In genomic region chr15:70783041-70783440, GRCh38 we compare ENCODE assay signal across 21 cellular contexts. TPM values are rescaled to one million over a fixed set of nuclear protein-coding genes. Genes with fewer than 3 reads are reported as not detected.
DNase-seq lines count a peak whose midpoint lies in the region; ATAC-seq and TF ChIP-seq lines count a peak whose summit lies in the region.
"Had no signal": no experiment of that assay in that cellular context is flagged by ENCODE, and none has a peak within 500 bp of the region (broad histone marks: within the 10 kb centered on the region; RNA-seq: fewer than 3 reads in every experiment).

No MANE protein-coding gene starts in this region.

- intact Hi-C loops in Panc1 (cut with micrococcal nuclease; ENCODE audit: unreplicated experiment) (no loop called here), left colon (cut with DNase I, micrococcal nuclease) (no loop called here)

- H3K36me3 Mint-ChIP-seq in activated T-cell treated with anti-CD3 and anti-CD28 coated beads, Interleukin-2, amount 50 U/mL, for 4 hours (ENCODE audit: insufficient read depth), result no peaks in the 10 kb centered on the region
- H3K36me3 Mint-ChIP-seq: CD4-positive, alpha-beta memory T cell; T-cell had no signal

- H3K9me2 ChIP-seq in SK-N-SH, result no peaks in the 10 kb centered on the region

- H3K4me3 Mint-ChIP-seq in activated T-cell treated with anti-CD3 and anti-CD28 coated beads, Interleukin-2, amount 50 U/mL, for 4 hours, result no peak overlapping the region
- H3K4me3 Mint-ChIP-seq: CD4-positive, alpha-beta memory T cell; T-cell had no signal

- no peaks in the 10 kb centered on the region for H3K9me3 ChIP-seq in SK-N-SH
- H3K9me3 ChIP-seq in Panc1 (ENCODE audit: control insufficient read depth, insufficient read depth, low read depth, low read length), result no peaks in the 10 kb centered on the region
- H3K9me3 ChIP-seq: BLaER1 treated with 17β-estradiol and CSF1 and Interleukin-3, amounts not matched to agents 10 nM and 100 nM had no signal

- no TSS peak for BruUV-seq in Panc1 (replicated peaks; lab: Mats Ljungman, UMichigan)

- H3F3A ChIP-seq in SK-N-SH (replicated peaks; ENCODE audit: insufficient read depth), result peaks cover 29% of the 10 kb centered on the region

- ATAC-seq in SK-N-SH treated with all-trans-retinoic acid at 6 μM for 48 hours (no peak), Panc1 (no peak), left colon (peak; percentile 76), HG02885 (IDR thresholded peaks at IDR 0.05; ENCODE audit: poor library complexity, unreplicated experiment) (no peak)
- ATAC-seq in activated T-cell treated with anti-CD3 and anti-CD28 coated beads, Interleukin-2, amount 50 U/mL, for 4 hours, result no peak
- ATAC-seq: T-cell had no signal

- in situ Hi-C loops in Panc1 (cut with HindIII; ENCODE audit: low pct_unique_long_range_greater_than_20kb, low sequenced_read_pairs), result no loop called here

- H3K4me3 ChIP-seq in SK-N-SH (ENCODE audit: low read depth in 2 of 2, low read length in 1 of 2) (no peak overlapping the region), Panc1 (ENCODE audit: low read depth in 2 of 2, low read length in 2 of 2) (0 out of 4 replicates have a peak overlapping the region, but pooled peaks of 1 of the 2 experiments have one; percentile 9)
- H3K4me3 ChIP-seq: BLaER1 treated with 17β-estradiol and CSF1 and Interleukin-3, amounts not matched to agents 10 nM and 100 nM had no signal

- TF ChIP-seq CTCF in SK-N-SH (IDR thresholded peaks at IDR 0.05), result no peak
- no peak for TF ChIP-seq CTCF in Panc1 (IDR thresholded peaks at IDR 0.05)

- no peaks in the 10 kb centered on the region for H4K20me1 ChIP-seq in SK-N-SH (ENCODE audit: insufficient read depth)
- H4K20me1 ChIP-seq: BLaER1 treated with 17β-estradiol and CSF1 and Interleukin-3, amounts not matched to agents 10 nM and 100 nM had no signal

- TF ChIP-seq EP300 in SK-N-SH (IDR thresholded peaks at IDR 0.05; ENCODE audit: borderline replicate concordance in 1 of 2, low read depth in 1 of 2, low read length in 1 of 2), result no peak

- DNase-seq in SK-N-SH, result no peak
- no peak for DNase-seq in Panc1 (ENCODE audit: low read depth, low spot score)
- peak in 1 of 2 donors; percentile 35 for DNase-seq in left colon
- no peak for DNase-seq in midbrain (lab: John Stamatoyannopoulos, UW)
- DNase-seq in activated T-cell treated with anti-CD3 and anti-CD28 coated beads, Interleukin-2, amount 50 U/mL, for 4 hours, result no peak
- DNase-seq in GM03348 (ENCODE audit: low spot score), result no peak
- DNase-seq: CD4-positive, alpha-beta memory T cell; DMS153; NCI-H1092 treated with DMSO at 0.1 percent for 48 hours; NCI-H1436 treated with DMSO at 0.1 percent for 48 hours; NCI-H2029; NCI-H345; NCI-H524; SIG-M5; T-cell had no signal

- H3K4me1 ChIP-seq in SK-N-SH (ENCODE audit: control insufficient read depth in 1 of 2, insufficient read depth in 2 of 2, low read depth in 1 of 2, low read length in 1 of 2), result peaks cover 0 to 17% of the 10 kb centered on the region in 2 experiments; a peak in 3 of 4 replicates
- H3K4me1 ChIP-seq in Panc1 (ENCODE audit: control insufficient read depth, insufficient read depth, low read length), result peaks cover 50% of the 10 kb centered on the region

- 61% methylated on average over 3 of the region's 3 CpGs for WGBS in SK-N-SH (ENCODE audit: low lambda C conversion rate)

- POLR2A ChIA-PET in SK-N-SH (lab: Yijun Ruan, JAX) (no interaction called here), Panc1 (lab: Charles Lee) (interaction anchor here (1.2 kb wide), 1 partner anchor 20 kb away, joined by 3 read pairs; the partner anchor contains the start of gene UACA)

- H3K27me3 ChIP-seq in SK-N-SH (ENCODE audit: insufficient read depth), result no peaks in the 10 kb centered on the region
- H3K27me3 ChIP-seq in Panc1 (ENCODE audit: control insufficient read depth, insufficient read depth, low read length), result no peaks in the 10 kb centered on the region
- H3K27me3 ChIP-seq: BLaER1 treated with 17β-estradiol and CSF1 and Interleukin-3, amounts not matched to agents 10 nM and 100 nM had no signal

- peak overlapping the region; percentile 46; the same call in 1 of the 2 replicates for H3K4me2 ChIP-seq in SK-N-SH
- H3K4me2 ChIP-seq: BLaER1 treated with 17β-estradiol and CSF1 and Interleukin-3, amounts not matched to agents 10 nM and 100 nM; KMS-11 had no signal

- CTCF ChIA-PET in SK-N-SH (lab: Yijun Ruan, JAX), result no interaction called here
- CTCF ChIA-PET in Panc1 (lab: Charles Lee), result no interaction called here

- H3K79me2 ChIP-seq in SK-N-SH (ENCODE audit: insufficient read depth), result no peaks in the 10 kb centered on the region

- H3K36me3 ChIP-seq in SK-N-SH (replicated peaks in 1 of 2; ENCODE audit: control insufficient read depth in 1 of 2, insufficient read depth in 2 of 2, low read length in 1 of 2) (no peaks in the 10 kb centered on the region), Panc1 (ENCODE audit: control insufficient read depth, insufficient read depth, low read length) (no peaks in the 10 kb centered on the region)
- H3K36me3 ChIP-seq: BLaER1 treated with 17β-estradiol and CSF1 and Interleukin-3, amounts not matched to agents 10 nM and 100 nM had no signal

- H3K9me3 Mint-ChIP-seq in activated T-cell treated with anti-CD3 and anti-CD28 coated beads, Interleukin-2, amount 50 U/mL, for 4 hours, result no peaks in the 10 kb centered on the region
- H3K9me3 Mint-ChIP-seq: CD4-positive, alpha-beta memory T cell; T-cell had no signal

- TF ChIP-seq RAD21 in SK-N-SH (IDR thresholded peaks at IDR 0.05; ENCODE audit: low read length), result no peak

- peak overlapping the region in 1 of 2 experiments; percentile 51; a peak in 2 of 4 replicates for H3K27ac ChIP-seq in SK-N-SH (ENCODE audit: low read depth in 2 of 2, low read length in 1 of 2)
- H3K27ac ChIP-seq in Panc1 (ENCODE audit: low read length), result peak overlapping the region; percentile 84
- H3K27ac ChIP-seq: 22Rv1; BLaER1 treated with 17β-estradiol and CSF1 and Interleukin-3, amounts not matched to agents 10 nM and 100 nM; KMS-11 had no signal

- H2AFZ ChIP-seq in SK-N-SH (ENCODE audit: low read depth), result no peak overlapping the region

- peaks cover 12% of the 10 kb centered on the region for H3K27me3 Mint-ChIP-seq in activated T-cell treated with anti-CD3 and anti-CD28 coated beads, Interleukin-2, amount 50 U/mL, for 4 hours (ENCODE audit: low read depth)

- H3K9ac ChIP-seq in SK-N-SH, result no peak overlapping the region
- H3K9ac ChIP-seq: BLaER1 treated with 17β-estradiol and CSF1 and Interleukin-3, amounts not matched to agents 10 nM and 100 nM; KMS-11 had no signal

- H3K4me1 Mint-ChIP-seq in activated T-cell treated with anti-CD3 and anti-CD28 coated beads, Interleukin-2, amount 50 U/mL, for 4 hours (ENCODE audit: low read depth), result no peaks in the 10 kb centered on the region

TF ChIP-seq in SK-N-SH, 30 proteins besides CTCF, POLR2A, EP300 and RAD21:
- TF ChIP-seq GATA2 (CRISPR knock-in tag; IDR thresholded peaks at IDR 0.05) (no peak), YY1 (IDR thresholded peaks at IDR 0.05; ENCODE audit: low read depth) (no peak), FOSL2 (IDR thresholded peaks at IDR 0.05; ENCODE audit: borderline replicate concordance, low read depth) (no peak), RCOR1 (IDR thresholded peaks at IDR 0.05; ENCODE audit: low read length) (no peak)

TF ChIP-seq in SK-N-SH treated with all-trans-retinoic acid at 6 μM for 48 hours, 23 proteins besides CTCF, POLR2A, EP300 and RAD21 (continues in another document):
- TF ChIP-seq ARNTL (CRISPR knock-in tag; IDR thresholded peaks at IDR 0.05; ENCODE audit: borderline replicate concordance, low read depth), result no peak
- no peak for TF ChIP-seq ZNF8 (CRISPR knock-in tag; IDR thresholded peaks at IDR 0.05)
- no peak for TF ChIP-seq CREB5 (CRISPR knock-in tag; IDR thresholded peaks at IDR 0.05; ENCODE audit: low read depth)
- no peak for TF ChIP-seq CSRNP3 (CRISPR knock-in tag; IDR thresholded peaks at IDR 0.05)

RNA-seq across cellular contexts. Expression of gene UACA, which starts 19.7 kb away (rescaled TPM):
- 35.9 and 57.1 TPM in 2 replicates for polyA plus RNA-seq in SK-N-SH (2012; rRNA removed)
- polyA plus RNA-seq in SK-N-SH (2012; cell fraction: cytosol; rRNA removed), result 21.5 and 27.6 TPM in 2 replicates
- 156 and 175 TPM in 2 replicates for polyA plus RNA-seq in SK-N-SH (2012; cell fraction: nucleus; rRNA removed)
- total RNA-seq in Panc1 (2021; ENCODE audit: unreplicated experiment), result 303 TPM
- 124 TPM for polyA plus RNA-seq in Panc1 (2012; ENCODE audit: insufficient read length)
- total RNA-seq in left colon, result 10 to 100 TPM; 61.1 to 77.1 TPM
- total RNA-seq in activated T-cell treated with anti-CD3 and anti-CD28 coated beads, Interleukin-2, amount 50 U/mL, for 4 hours, result 1 to 10 TPM in 1 of 3 donors, under 1 TPM in 2; 0.33 to 1.1 (median 0.61) TPM
- total RNA-seq: OCI-LY7 had no signal

Comparison
In these comparisons a context has a peak if more than half of its experiments do, and no peak if none do; other contexts are left out.
1. RNA of gene UACA, which starts 19.7 kb away (total RNA-seq): 303 TPM in Panc1 (single experiment) and 61.1 to 77.1 TPM in left colon; 0.33 to 1.1 TPM in activated T-cell treated with anti-CD3 and anti-CD28 coated beads, Interleukin-2, amount 50 U/mL, for 4 hours; every median in the first group is over 10 times any median in the second.